ENCODE assay signal across 8 cellular contexts in the genomic region with DNA sequence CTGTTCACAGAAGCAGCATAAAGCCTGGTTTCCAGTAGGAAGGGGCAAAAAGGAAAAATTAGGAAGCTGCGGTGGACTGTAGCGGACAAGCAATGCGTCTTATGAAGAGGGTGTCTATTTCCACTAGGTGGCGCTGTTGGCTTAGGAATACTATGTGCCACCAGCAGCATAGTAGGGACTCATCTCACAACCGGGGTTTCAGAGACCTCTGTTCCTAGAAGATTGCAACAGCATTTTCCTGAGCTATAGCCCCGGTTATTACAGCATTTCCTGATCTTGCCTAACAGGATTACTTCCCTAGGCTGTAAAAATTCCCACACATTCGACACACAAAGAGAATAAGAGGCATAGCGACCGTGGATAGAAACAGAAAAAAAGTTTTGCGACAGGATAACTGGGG.
DNase-seq lines count a peak whose midpoint lies in the region; ATAC-seq and TF ChIP-seq lines count a peak whose summit lies in the region.

No MANE protein-coding gene starts in this region.

- H3K9ac ChIP-seq in smooth muscle cell (ENCODE audit: low read depth), result no peak overlapping the region

- no peak overlapping the region for H3K27ac ChIP-seq in 22Rv1
- H3K27ac ChIP-seq in smooth muscle cell (ENCODE audit: low read depth), result no peak overlapping the region

- no peaks in the 10 kb centered on the region for H3F3A ChIP-seq in smooth muscle cell (ENCODE audit: low read depth)

- H2AFZ ChIP-seq in smooth muscle cell (ENCODE audit: low read depth), result no peak overlapping the region

- no peaks in the 10 kb centered on the region for H3K27me3 ChIP-seq in smooth muscle cell (ENCODE audit: low read depth)

- 56% methylated on average over 10 of the region's 10 CpGs for WGBS in smooth muscle cell (ENCODE audit: low lambda C conversion rate)

- peaks cover 22% of the 10 kb centered on the region for H3K9me3 ChIP-seq in smooth muscle cell (replicated peaks; ENCODE audit: low read depth)

- peak; percentile 48 for DNase-seq in GM03348 (ENCODE audit: low spot score)
- peak; percentile 61 for DNase-seq in OCI-M1 (lab: John Stamatoyannopoulos, UW)
- peak; percentile 35 for DNase-seq in fibroblast of gingiva (ENCODE audit: low read depth)
- no peak for DNase-seq in smooth muscle cell (lab: John Stamatoyannopoulos, UW; ENCODE audit: unreplicated experiment)
- no peak for DNase-seq in posterior vena cava (ENCODE audit: low spot score)

- H3K4me1 ChIP-seq in smooth muscle cell (ENCODE audit: low read depth), result no peaks in the 10 kb centered on the region

- H3K4me3 ChIP-seq in smooth muscle cell, result no peak overlapping the region

- no peak overlapping the region for H3K4me2 ChIP-seq in smooth muscle cell

- TF ChIP-seq CTCF in 22Rv1 (IDR thresholded peaks at IDR 0.05) (peak; percentile 47), smooth muscle cell (IDR thresholded peaks at IDR 0.05; ENCODE audit: borderline replicate concordance, insufficient read depth, poor library complexity, severe bottlenecking) (peak; percentile 50)

- intact Hi-C loops in posterior vena cava (cut with DNase I), result loop anchor here in 1 of 2 donors (5.0 kb wide), 1 partner anchor 1713 kb away; no protein-coding TSS in a partner anchor

- no peak for ATAC-seq in GM19452 (IDR thresholded peaks at IDR 0.05; ENCODE audit: unreplicated experiment)
- no peak for ATAC-seq in activated CD4-positive, CD25-positive, alpha-beta regulatory T cell treated with anti-CD3 and anti-CD28 coated beads, Interleukin-2, amount 50 U/mL, for 24 hours

- H3K79me2 ChIP-seq in smooth muscle cell (ENCODE audit: low read depth), result no peaks in the 10 kb centered on the region

- no peaks in the 10 kb centered on the region for H3K36me3 ChIP-seq in smooth muscle cell (ENCODE audit: low read depth)

- H4K20me1 ChIP-seq in smooth muscle cell (ENCODE audit: low read depth), result no peaks in the 10 kb centered on the region

Comparison
In these comparisons a context has a peak if more than half of its experiments do, and no peak if none do; other contexts are left out.
1. DNase-seq: peak in GM03348 (single experiment), OCI-M1 (single experiment) and fibroblast of gingiva (single experiment); none in smooth muscle cell (single experiment) and posterior vena cava (single experiment).